Comparison of ENCODE assay signal across 24 cellular contexts in the genomic region with DNA sequence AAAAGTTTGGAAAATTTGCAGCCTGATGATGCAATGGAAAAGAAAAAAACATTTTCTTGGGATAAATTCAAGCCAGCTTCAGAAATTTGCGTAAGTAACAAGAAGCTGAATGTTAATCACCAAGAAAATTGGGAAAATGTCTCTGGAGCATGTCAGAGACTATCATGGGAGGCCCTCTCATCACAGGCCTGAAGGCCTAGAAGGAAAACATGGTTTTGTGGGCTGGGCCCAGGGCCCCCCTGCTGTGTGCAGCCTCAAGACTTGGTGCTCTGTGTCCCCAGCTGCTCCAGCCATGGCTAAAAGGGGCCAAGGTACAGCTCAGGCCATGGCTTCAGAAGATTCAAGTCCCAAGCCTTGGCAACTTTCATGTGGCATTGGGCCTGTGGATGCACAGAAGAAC.
"Had no signal": no experiment of that assay in that cellular context is flagged by ENCODE, and none has a peak within 500 bp of the region (broad histone marks: within the 10 kb centered on the region; RNA-seq: fewer than 3 reads in every experiment).

No MANE protein-coding gene starts in this region.

- DNase-seq: activated CD4-positive, alpha-beta T cell treated with anti-CD3 and anti-CD28 coated beads for 4 hours; activated CD8-positive, alpha-beta memory T cell treated with anti-CD3 and anti-CD28 coated beads, Interleukin-2, amount 50 U/mL, for 4 hours; activated CD8-positive, alpha-beta T cell treated with anti-CD3 and anti-CD28 coated beads for 36 hours; activated gamma-delta T cell treated with Interleukin-2 at 50 U/mL for 16 hours; activated naive CD4-positive, alpha-beta T cell treated with anti-CD3 and anti-CD28 coated beads, Interleukin-2, amount 10 ng/mL, durations not matched to agents 7 days and 5 days; activated naive CD8-positive, alpha-beta T cell treated with anti-CD3 and anti-CD28 coated beads for 36 hours; activated T-cell treated with anti-CD3 and anti-CD28 coated beads, Interleukin-2, amount 50 U/mL, for 72 hours; adrenal gland; anterior cingulate cortex; NCI-H1105; NCI-H1436; NCI-H1694 treated with DMSO at 0.1 percent for 48 hours; NCI-H2029 treated with DMSO at 0.1 percent for 48 hours; NCI-H345; NCI-H510A; NCI-H526 treated with DMSO at 0.1 percent for 48 hours; NCI-H82; RPMI8226; SHP77 had no signal

- H3K27me3 ChIP-seq: adrenal gland, SJSA1 had no signal

- ATAC-seq: activated CD4-positive, CD25-positive, alpha-beta regulatory T cell treated with anti-CD3 and anti-CD28 coated beads, Interleukin-2, amount 50 U/mL, for 24 hours; activated CD8-positive, alpha-beta T cell treated with anti-CD3 and anti-CD28 coated beads for 36 hours; activated T-cell treated with anti-CD3 and anti-CD28 coated beads, Interleukin-2, amount 50 U/mL, for 72 hours; Panc1; SK-N-SH treated with all-trans-retinoic acid at 6 μM for 48 hours had no signal

- H3K4me1 ChIP-seq: adrenal gland, SJSA1 had no signal

- H3K9me3 ChIP-seq: adrenal gland, SJSA1 had no signal

- H3K4me3 ChIP-seq: adrenal gland, SJSA1 had no signal

- H3K27ac ChIP-seq: adrenal gland, KMS-11, SJSA1 had no signal

- H3K4me2 ChIP-seq: KMS-11 had no signal

- H3K36me3 ChIP-seq: adrenal gland, SJSA1 had no signal

- H3K9ac ChIP-seq: KMS-11 had no signal
